Comparison of ENCODE assay signal across 8 cellular contexts in genomic region chr5:140043508-140043872, GRCh38. TPM values are rescaled to one million over a fixed set of nuclear protein-coding genes. Genes with fewer than 3 reads are reported as not detected.
DNase-seq lines count a peak whose midpoint lies in the region; ATAC-seq and TF ChIP-seq lines count a peak whose summit lies in the region.

No MANE protein-coding gene starts in this region.

- H3K27me3 ChIP-seq in DOHH2 (ENCODE audit: control insufficient read depth, low read length) (peaks cover 71% of the 10 kb centered on the region), mammary epithelial cell (ENCODE audit: insufficient read depth, low read length) (no peaks in the 10 kb centered on the region), left lung (peaks cover 6 to 58% of the 10 kb centered on the region in 2 donors), testis (no peaks in the 10 kb centered on the region)

- H3K36me3 ChIP-seq in DOHH2 (ENCODE audit: control insufficient read depth, low read length) (no peaks in the 10 kb centered on the region), mammary epithelial cell (ENCODE audit: insufficient read depth, low read length) (no peaks in the 10 kb centered on the region), left lung (no peaks in the 10 kb centered on the region), testis (ENCODE audit: low read depth, missing control alignments) (no peaks in the 10 kb centered on the region)

- TF ChIP-seq CTCF in DOHH2 (IDR thresholded peaks at IDR 0.05; ENCODE audit: low read depth, low read length, poor library complexity, severe bottlenecking) (peak; percentile 6), mammary epithelial cell (conservative IDR thresholded peaks at IDR 0.05 in 1 of 2, IDR thresholded peaks at IDR 0.05 in 1 of 2; ENCODE audit: extremely low read depth in 1 of 2, insufficient read depth in 1 of 2, low read depth in 1 of 2, low read length in 2 of 2) (no peak), left lung (IDR thresholded peaks at IDR 0.05) (peak in 1 of 2 donors; percentile 3), testis (IDR thresholded peaks at IDR 0.05) (peak in 1 of 3 experiments; percentile 3)

- dilution Hi-C loops in mammary epithelial cell (cut with HindIII; ENCODE audit: low sequenced_read_pairs) = no loop called here

- peak overlapping the region; percentile 95 for H2AFZ ChIP-seq in mammary epithelial cell (ENCODE audit: low read depth, low read length)

- no peaks in the 10 kb centered on the region for H4K20me1 ChIP-seq in DOHH2 (ENCODE audit: control insufficient read depth, insufficient read depth, low read depth, low read length)
- H4K20me1 ChIP-seq in mammary epithelial cell (ENCODE audit: insufficient read depth, low read length) = no peaks in the 10 kb centered on the region

- peaks cover 9% of the 10 kb centered on the region for H3K4me1 ChIP-seq in DOHH2 (ENCODE audit: control insufficient read depth, low read length)
- peaks cover 29% of the 10 kb centered on the region for H3K4me1 ChIP-seq in mammary epithelial cell (ENCODE audit: insufficient read depth, low read length)
- peaks cover 0 to 37% of the 10 kb centered on the region in 2 donors for H3K4me1 ChIP-seq in left lung
- H3K4me1 ChIP-seq in testis = peaks cover 40% of the 10 kb centered on the region

- intact Hi-C loops in mammary epithelial cell (cut with micrococcal nuclease) = loop anchor here (5.0 kb wide), 1 partner anchor 56 kb away; no protein-coding TSS in a partner anchor
- intact Hi-C loops in left lung (cut with DNase I) = no loop called here
- intact Hi-C loops in testis (cut with DNase I; ENCODE audit: low total_unique reads) = no loop called here

- BruUV-seq in mammary epithelial cell (replicated peaks; lab: Mats Ljungman, UMichigan) = no TSS peak

- TF ChIP-seq POLR2A in testis (IDR thresholded peaks at IDR 0.05) = no peak

- H3K79me2 ChIP-seq in DOHH2 (ENCODE audit: control insufficient read depth, low read length) (no peaks in the 10 kb centered on the region), mammary epithelial cell (ENCODE audit: insufficient read depth, low read length) (no peaks in the 10 kb centered on the region)

- no peaks in the 10 kb centered on the region for H3K9me2 ChIP-seq in DOHH2 (replicated peaks; ENCODE audit: control insufficient read depth, low read length)

- WGBS in mammary epithelial cell (ENCODE audit: low coverage, missing lambda C conversion rate) = 15% methylated on average over 7 of the region's 12 CpGs
- 0 to 1% methylated on average over 6 to 12 of the region's 12 CpGs for WGBS in testis, 2 donors

- in situ Hi-C loops in mammary epithelial cell (cut with MboI; ENCODE audit: low sequenced_read_pairs in 2 of 2) = no loop called here

- peak; percentile 11 for ATAC-seq in GM21786 (IDR thresholded peaks at IDR 0.05; ENCODE audit: unreplicated experiment)
- ATAC-seq in left lung = peak; percentile 15

- H3K4me2 ChIP-seq in DOHH2 (ENCODE audit: low read length) (peak overlapping the region; percentile 43), mammary epithelial cell (ENCODE audit: insufficient read depth, low read depth, low read length) (peak overlapping the region; percentile 99)

- peak overlapping the region; percentile 43 for H3K4me3 ChIP-seq in DOHH2 (ENCODE audit: low read length)
- peak overlapping the region; percentile 62 to 68 (median 65) for H3K4me3 ChIP-seq in mammary epithelial cell (replicated peaks in 1 of 3; ENCODE audit: insufficient read depth in 1 of 3, low read depth in 2 of 3, low read length in 3 of 3)
- peak overlapping the region; percentile 44 to 49 for H3K4me3 ChIP-seq in left lung
- H3K4me3 ChIP-seq in testis = peak overlapping the region; percentile 65 to 81

- H3K27ac ChIP-seq in DOHH2 (ENCODE audit: low read depth, low read length) = no peak overlapping the region
- no peak overlapping the region for H3K27ac ChIP-seq in mammary epithelial cell (ENCODE audit: insufficient read depth, low read depth, low read length)
- no peak overlapping the region for H3K27ac ChIP-seq in left lung
- no peak overlapping the region for H3K27ac ChIP-seq in testis

- no peak overlapping the region for H3K9ac ChIP-seq in mammary epithelial cell (ENCODE audit: insufficient read depth, low read length)

- peak; percentile 86 for DNase-seq in NCI-H526 treated with DMSO at 0.1 percent for 48 hours (lab: John Stamatoyannopoulos, UW)
- no peak for DNase-seq in mammary epithelial cell
- DNase-seq in left lung = no peak
- peak; percentile 49 for DNase-seq in testis
- DNase-seq in NCI-H2107 (lab: John Stamatoyannopoulos, UW) = no peak
- DNase-seq in HT-29 (ENCODE audit: low spot score) = no peak

- H3K9me3 ChIP-seq in DOHH2 (ENCODE audit: control insufficient read depth, insufficient read depth, low read length) (no peaks in the 10 kb centered on the region), mammary epithelial cell (replicated peaks; ENCODE audit: insufficient read depth, low read length) (no peaks in the 10 kb centered on the region), left lung (no peaks in the 10 kb centered on the region), testis (no peaks in the 10 kb centered on the region)

- no peaks in the 10 kb centered on the region for H3F3A ChIP-seq in DOHH2 (ENCODE audit: control insufficient read depth, insufficient read depth)

- CTCF ChIA-PET in mammary epithelial cell (lab: Charles Lee; ENCODE audit: low non-redundant PET) = no interaction called here

RNA-seq across cellular contexts. Expression of gene NRG2, which starts 0.4 kb away (rescaled TPM):
- total RNA-seq in mammary epithelial cell (1 to 10 TPM in 1 of 2 donors, under 1 TPM in 1; 0.17 to 3.9 TPM), left lung (under 1 TPM; 0.68 to 0.85 TPM), testis (10 to 100 TPM; 13.0 to 23.2 TPM)
- polyA plus RNA-seq in mammary epithelial cell (1.9 TPM), testis (ENCODE audit: insufficient read depth, low read depth, low replicate concordance) (4.8 TPM)
- polyA minus RNA-seq in mammary epithelial cell = 0.21 TPM
- total RNA-seq in HT-29 (2014; rRNA removed; shearing (Covaris generic)) = not detected in 2 replicates

Comparison
In these comparisons a context has a peak if more than half of its experiments do, and no peak if none do; other contexts are left out.
1. DNase-seq: peak in NCI-H526 treated with DMSO at 0.1 percent for 48 hours (single experiment) and testis (single experiment); none in mammary epithelial cell (single experiment), left lung (0 of 2), NCI-H2107 (single experiment) and HT-29 (single experiment).
2. Peak in every context shown above with its lines, with median percentiles within 50 percentile points of each other: H3K4me3 ChIP-seq.